9 cellular contexts compared by ENCODE assay signal in genomic region chr16:4314532-4315184, GRCh38. TPM values are rescaled to one million over a fixed set of nuclear protein-coding genes. Genes with fewer than 3 reads are reported as not detected.
DNase-seq lines count a peak whose midpoint lies in the region; ATAC-seq, FAIRE-seq and TF ChIP-seq lines count a peak whose summit lies in the region.
"Had no signal": no experiment of that assay in that cellular context is flagged by ENCODE, and none has a peak within 500 bp of the region (broad histone marks: within the 10 kb centered on the region; RNA-seq: fewer than 3 reads in every experiment).

No MANE protein-coding gene starts in this region.

- peak overlapping the region; percentile 53 for H3K4me3 ChIP-seq in OCI-LY1 (ENCODE audit: low read depth, low read length, poor library complexity, severe bottlenecking)
- H3K4me3 ChIP-seq in K562 = peak overlapping the region; percentile 48
- peak overlapping the region; percentile 61 for H3K4me3 ChIP-seq in thymus (ENCODE audit: low read length)

- H2AFZ ChIP-seq in OCI-LY1 (ENCODE audit: low read length) (no peak overlapping the region), K562 (ENCODE audit: low read depth, low read length) (peak overlapping the region; percentile 87)

- H3K9me2 ChIP-seq in OCI-LY1 (ENCODE audit: low read depth, low read length) = no peaks in the 10 kb centered on the region

- 11% methylated on average over 29 of the region's 33 CpGs for WGBS in K562 (ENCODE audit: insufficient coverage, low coverage, missing lambda C conversion rate)
- WGBS in thymus = 6% methylated on average over 33 of the region's 33 CpGs

- BruUV-seq in K562 (replicated peaks; lab: Mats Ljungman, UMichigan) = no TSS peak

- H3K9me1 ChIP-seq in K562 (ENCODE audit: control insufficient read depth, insufficient read depth, low read length) = no peaks in the 10 kb centered on the region

- DNase-seq in NCI-H748 (lab: John Stamatoyannopoulos, UW; ENCODE audit: unreplicated experiment) = peak; percentile 61
- no peak for DNase-seq in NCI-H748 treated with DMSO at 0.1 percent for 48 hours (lab: John Stamatoyannopoulos, UW)
- peak in 1 of 4 experiments; percentile 64 for DNase-seq in K562 (ENCODE audit: extremely low read depth in 1 of 4, low spot score in 3 of 4)
- DNase-seq in left kidney (ENCODE audit: low read depth, low spot score) = peak; percentile 86

- peaks cover 16% of the 10 kb centered on the region; the same call in 1 of the 2 replicates for H3K27me3 ChIP-seq in OCI-LY1 (ENCODE audit: insufficient read depth, low read length)
- H3K27me3 ChIP-seq in K562 (ENCODE audit: control insufficient read depth in 2 of 2, insufficient read depth in 2 of 2, low read length in 2 of 2) = no peaks in the 10 kb centered on the region
- H3K27me3 ChIP-seq in thymus (ENCODE audit: control insufficient read depth, insufficient read depth) = peaks cover 47% of the 10 kb centered on the region

- no peak for FAIRE-seq in K562 (lab: Jason Lieb, UNC)

- TF ChIP-seq CTCF in OCI-LY1 (IDR thresholded peaks at IDR 0.05; ENCODE audit: low read length) (no peak), K562 (IDR thresholded peaks at IDR 0.05 in 2 of 3, conservative IDR thresholded peaks at IDR 0.05 in 1 of 3; ENCODE audit: insufficient read depth in 2 of 3, low read depth in 1 of 3, low read length in 3 of 3) (no peak)

- H3K79me2 ChIP-seq in OCI-LY1 (ENCODE audit: insufficient read depth, low read length) = no peaks in the 10 kb centered on the region
- peaks cover 18% of the 10 kb centered on the region for H3K79me2 ChIP-seq in K562 (ENCODE audit: control insufficient read depth, insufficient read depth, low read length)

- H3K4me2 ChIP-seq in OCI-LY1 (ENCODE audit: low read length) (peak overlapping the region; percentile 61), K562 (ENCODE audit: insufficient read depth, low read length) (peak overlapping the region; percentile 68)

- TF ChIP-seq EP300 in K562 (IDR thresholded peaks at IDR 0.05; ENCODE audit: low read length) = no peak

- CTCF ChIA-PET in K562 (lab: Yijun Ruan, JAX; ENCODE audit: low intra/inter-chr PET ratio) = no interaction called here

- H3K4me1 ChIP-seq in OCI-LY1 (ENCODE audit: insufficient read depth, low read length, severe bottlenecking) (peaks cover 17% of the 10 kb centered on the region), K562 (replicated peaks in 1 of 2; ENCODE audit: control insufficient read depth in 2 of 2, insufficient read depth in 2 of 2, low read length in 2 of 2) (peaks cover 6 to 54% of the 10 kb centered on the region in 2 experiments; a peak in 4 of 5 replicates), thymus (ENCODE audit: control insufficient read depth, insufficient read depth, low read length) (peaks cover 4% of the 10 kb centered on the region)

- POLR2A ChIA-PET in K562 (lab: Yijun Ruan, JAX) = interaction anchor here (0.6 to 1.2 kb wide), 3 partner anchors 16 to 43 kb away, joined by 3 read pairs; no protein-coding TSS in a partner anchor

- H3K9ac ChIP-seq in OCI-LY1 (ENCODE audit: low read length) = peak overlapping the region; percentile 36; the same call in 1 of the 2 replicates
- H3K9ac ChIP-seq in K562 (ENCODE audit: insufficient read depth in 1 of 2, low read depth in 2 of 2, low read length in 2 of 2) = peak overlapping the region; percentile 35 to 91; a peak in 3 of 4 replicates

- H4K20me1 ChIP-seq in OCI-LY1 (ENCODE audit: insufficient read depth, low read length) (no peaks in the 10 kb centered on the region), K562 (replicated peaks; ENCODE audit: control insufficient read depth, insufficient read depth, low read length) (no peaks in the 10 kb centered on the region; the same call in 1 of the 2 replicates)

- in situ Hi-C loops in K562 (cut with MboI) = no loop called here

- H3K9me3 ChIP-seq in OCI-LY1 (ENCODE audit: low read length) (no peaks in the 10 kb centered on the region), K562 (replicated peaks; ENCODE audit: control insufficient read depth, insufficient read depth, low read depth, low read length) (no peaks in the 10 kb centered on the region), thymus (ENCODE audit: control insufficient read depth) (no peaks in the 10 kb centered on the region)

- H3F3A ChIP-seq in OCI-LY1 (ENCODE audit: insufficient read depth, low read length) = no peaks in the 10 kb centered on the region

- no peaks in the 10 kb centered on the region for H3K36me3 ChIP-seq in OCI-LY1 (ENCODE audit: insufficient read depth, low read length)
- H3K36me3 ChIP-seq in K562 (ENCODE audit: control insufficient read depth, insufficient read depth, low read length) = no peaks in the 10 kb centered on the region
- H3K36me3 ChIP-seq in thymus (ENCODE audit: control insufficient read depth, insufficient read depth) = no peaks in the 10 kb centered on the region

- TF ChIP-seq POLR2A in K562 (conservative IDR thresholded peaks at IDR 0.05) = no peak

- intact Hi-C loops in K562 (cut with micrococcal nuclease) = no loop called here

- no peak for TF ChIP-seq RAD21 in K562 (CRISPR knock-in tag; conservative IDR thresholded peaks at IDR 0.05 in 1 of 2, IDR thresholded peaks at IDR 0.05 in 1 of 2)

- H3K27ac ChIP-seq in OCI-LY1 (ENCODE audit: low read depth, low read length, poor library complexity, severe bottlenecking) (no peak overlapping the region), K562 (ENCODE audit: extremely low read depth, low read depth, low read length) (peak overlapping the region; percentile 46; the same call in 1 of the 3 replicates), thymus (ENCODE audit: low read depth) (no peak overlapping the region)

- ATAC-seq in K562 = peak; percentile 18; the same call in 2 of the 3 replicates
- no peak for ATAC-seq in GM18873 (IDR thresholded peaks at IDR 0.05; ENCODE audit: low FRiP score, unreplicated experiment)
- no peak for ATAC-seq in HG02588 (IDR thresholded peaks at IDR 0.05; ENCODE audit: unreplicated experiment)

RNA-seq across cellular contexts. Expression of gene GLIS2, which starts 1.2 kb away (rescaled TPM):
- 2.1 and 6.1 TPM in 2 replicates for total RNA-seq in K562 (2011; cell fraction: chromatin; rRNA removed; ENCODE audit: low replicate concordance)
- 3.8 and 4.2 TPM in 2 replicates for total RNA-seq in K562 (2011; cell fraction: nucleolus; rRNA removed)
- total RNA-seq in K562 (2011; cell fraction: nucleoplasm; rRNA removed) = 2.9 and 3.6 TPM in 2 replicates
- total RNA-seq in K562 (2014; rRNA removed) (0.91 and 1.4 TPM in 2 replicates), K562 (2014; rRNA removed; fragmentation: Illumina TruSeq; extraction: Trizol) (0.10 and 0.11 TPM in 2 replicates), K562 (2015; rRNA removed; fragmentation: Illumina TruSeq; extraction: Trizol) (0.33 and 0.68 TPM in 2 replicates), K562 (2021) (7.6 and 9.0 TPM in 2 replicates)
- polyA plus RNA-seq in K562 (2011; rRNA removed) (0.57 and 1.0 TPM in 2 replicates), K562 (2014; fragmentation: Illumina TruSeq; extraction: Trizol) (2.2 and 5.8 TPM in 2 replicates), K562 (2014; fragmentation: Nextera tagmentation; extraction: Ambion mirVana) (under 1 TPM; 0.10 to 0.25 TPM), K562 (2014; rRNA removed) (2.3 and 2.9 TPM in 2 replicates), thymus (3.0 TPM)
- polyA plus RNA-seq in K562 (2011; cell fraction: cytosol; rRNA removed) = 1.0 and 2.2 TPM in 2 replicates
- 2.8 and 4.9 TPM in 2 replicates for polyA plus RNA-seq in K562 (2011; cell fraction: nucleus; rRNA removed)
- polyA plus RNA-seq in K562 (2012) = 6.8 and 7.9 TPM in 2 replicates
- 0.27 and 0.32 TPM in 2 replicates for polyA minus RNA-seq in K562 (2011; rRNA and poly(A)+ RNA removed)
- 3.3 and 4.6 TPM in 2 replicates for polyA minus RNA-seq in K562 (2011; cell fraction: cytosol; rRNA and poly(A)+ RNA removed)
- polyA minus RNA-seq in K562 (2011; cell fraction: nucleus; rRNA and poly(A)+ RNA removed) = 1.00 and 1.1 TPM in 2 replicates

RNA-seq across cellular contexts. Expression of gene PAM16, which starts 36.5 kb away (rescaled TPM):
- 70.0 and 135 TPM in 2 replicates for total RNA-seq in K562 (2011; cell fraction: chromatin; rRNA removed; ENCODE audit: low replicate concordance)
- total RNA-seq in K562 (2011; cell fraction: nucleolus; rRNA removed) = 74.5 and 92.1 TPM in 2 replicates
- total RNA-seq in K562 (2011; cell fraction: nucleoplasm; rRNA removed) = 76.8 and 107 TPM in 2 replicates
- total RNA-seq in K562 (2014; rRNA removed) (173 and 213 TPM in 2 replicates), K562 (2014; rRNA removed; fragmentation: Illumina TruSeq; extraction: Trizol) (32.6 and 38.7 TPM in 2 replicates), K562 (2015; rRNA removed; fragmentation: Illumina TruSeq; extraction: Trizol) (48.4 and 56.1 TPM in 2 replicates), K562 (2021) (123 and 150 TPM in 2 replicates)
- polyA plus RNA-seq in K562 (2011; rRNA removed) (79.3 and 88.9 TPM in 2 replicates), K562 (2014; fragmentation: Illumina TruSeq; extraction: Trizol) (49.0 and 66.3 TPM in 2 replicates), K562 (2014; fragmentation: Nextera tagmentation; extraction: Ambion mirVana) (10 to 100 TPM; 41.5 to 81.1 TPM), K562 (2014; rRNA removed) (243 and 273 TPM in 2 replicates), thymus (86.9 TPM)
- polyA plus RNA-seq in K562 (2011; cell fraction: cytosol; rRNA removed) = 175 and 283 TPM in 2 replicates
- polyA plus RNA-seq in K562 (2011; cell fraction: nucleus; rRNA removed) = 85.0 and 101 TPM in 2 replicates
- 96.6 and 100 TPM in 2 replicates for polyA plus RNA-seq in K562 (2012)
- 10.6 and 11.8 TPM in 2 replicates for polyA minus RNA-seq in K562 (2011; rRNA and poly(A)+ RNA removed)
- 19.8 and 22.7 TPM in 2 replicates for polyA minus RNA-seq in K562 (2011; cell fraction: cytosol; rRNA and poly(A)+ RNA removed)
- polyA minus RNA-seq in K562 (2011; cell fraction: nucleus; rRNA and poly(A)+ RNA removed) = 10.8 and 13.7 TPM in 2 replicates

RNA-seq across cellular contexts. Expression of gene TFAP4, which starts 41.8 kb away (rescaled TPM):
- 12.1 and 23.1 TPM in 2 replicates for total RNA-seq in K562 (2011; cell fraction: chromatin; rRNA removed; ENCODE audit: low replicate concordance)
- total RNA-seq in K562 (2011; cell fraction: nucleolus; rRNA removed) = 12.4 and 13.3 TPM in 2 replicates
- 11.0 and 16.1 TPM in 2 replicates for total RNA-seq in K562 (2011; cell fraction: nucleoplasm; rRNA removed)
- total RNA-seq in K562 (2014; rRNA removed) = 27.7 and 28.8 TPM in 2 replicates
- 5.6 and 7.7 TPM in 2 replicates for total RNA-seq in K562 (2014; rRNA removed; fragmentation: Illumina TruSeq; extraction: Trizol)
- total RNA-seq in K562 (2015; rRNA removed; fragmentation: Illumina TruSeq; extraction: Trizol) = 16.2 and 16.9 TPM in 2 replicates
- total RNA-seq in K562 (2021) = 31.2 and 32.8 TPM in 2 replicates
- polyA plus RNA-seq in K562 (2011; rRNA removed) = 8.5 and 15.3 TPM in 2 replicates
- polyA plus RNA-seq in K562 (2011; cell fraction: cytosol; rRNA removed) = 8.1 and 15.3 TPM in 2 replicates
- 12.2 and 17.2 TPM in 2 replicates for polyA plus RNA-seq in K562 (2011; cell fraction: nucleus; rRNA removed)
- polyA plus RNA-seq in K562 (2012) = 15.9 and 19.7 TPM in 2 replicates
- 10.6 and 13.6 TPM in 2 replicates for polyA plus RNA-seq in K562 (2014; fragmentation: Illumina TruSeq; extraction: Trizol)
- under 1 TPM; 0.10 to 0.11 TPM for polyA plus RNA-seq in K562 (2014; fragmentation: Nextera tagmentation; extraction: Ambion mirVana)
- 19.8 and 22.6 TPM in 2 replicates for polyA plus RNA-seq in K562 (2014; rRNA removed)
- polyA minus RNA-seq in K562 (2011; rRNA and poly(A)+ RNA removed) = 14.2 and 15.3 TPM in 2 replicates
- polyA minus RNA-seq in K562 (2011; cell fraction: cytosol; rRNA and poly(A)+ RNA removed) = 15.2 and 18.3 TPM in 2 replicates
- 5.0 and 8.7 TPM in 2 replicates for polyA minus RNA-seq in K562 (2011; cell fraction: nucleus; rRNA and poly(A)+ RNA removed)
- 8.7 TPM for polyA plus RNA-seq in thymus

RNA-seq across cellular contexts. Expression of gene VASN, which starts 57.0 kb away (rescaled TPM):
- 1.2 and 9.8 TPM in 2 replicates for total RNA-seq in K562 (2011; cell fraction: chromatin; rRNA removed; ENCODE audit: low replicate concordance)
- 10.1 and 15.2 TPM in 2 replicates for total RNA-seq in K562 (2011; cell fraction: nucleolus; rRNA removed)
- 3.7 and 5.7 TPM in 2 replicates for total RNA-seq in K562 (2011; cell fraction: nucleoplasm; rRNA removed)
- total RNA-seq in K562 (2014; rRNA removed) (1.7 and 2.2 TPM in 2 replicates), K562 (2014; rRNA removed; fragmentation: Illumina TruSeq; extraction: Trizol) (0.06 and 0.07 TPM in 2 replicates), K562 (2015; rRNA removed; fragmentation: Illumina TruSeq; extraction: Trizol) (0.51 and 1.1 TPM in 2 replicates), K562 (2021) (2.4 and 2.5 TPM in 2 replicates)
- polyA plus RNA-seq in K562 (2011; rRNA removed) (0.31 and 1.2 TPM in 2 replicates), K562 (2014; fragmentation: Illumina TruSeq; extraction: Trizol) (0.16 and 0.42 TPM in 2 replicates), K562 (2014; fragmentation: Nextera tagmentation; extraction: Ambion mirVana) (under 1 TPM in 1 of 2 experiments, not detected in 1; 0.01 TPM), K562 (2014; rRNA removed) (0.78 and 0.90 TPM in 2 replicates), thymus (3.6 TPM)
- polyA plus RNA-seq in K562 (2011; cell fraction: cytosol; rRNA removed) = 0.78 and 3.2 TPM in 2 replicates
- polyA plus RNA-seq in K562 (2011; cell fraction: nucleus; rRNA removed) = 1.2 and 2.6 TPM in 2 replicates
- polyA plus RNA-seq in K562 (2012) = 2.9 and 6.1 TPM in 2 replicates
- polyA minus RNA-seq in K562 (2011; rRNA and poly(A)+ RNA removed) = 0.56 and 0.63 TPM in 2 replicates
- 1.1 and 2.8 TPM in 2 replicates for polyA minus RNA-seq in K562 (2011; cell fraction: cytosol; rRNA and poly(A)+ RNA removed)
- 3.4 and 6.3 TPM in 2 replicates for polyA minus RNA-seq in K562 (2011; cell fraction: nucleus; rRNA and poly(A)+ RNA removed)
- total RNA-seq: activated naive CD4-positive, alpha-beta T cell treated with anti-CD3 and anti-CD28 coated beads, Interleukin-2, amount 50 U/mL, for 72 hours had no signal
